8 cellular contexts compared by ENCODE assay signal in the genomic region with DNA sequence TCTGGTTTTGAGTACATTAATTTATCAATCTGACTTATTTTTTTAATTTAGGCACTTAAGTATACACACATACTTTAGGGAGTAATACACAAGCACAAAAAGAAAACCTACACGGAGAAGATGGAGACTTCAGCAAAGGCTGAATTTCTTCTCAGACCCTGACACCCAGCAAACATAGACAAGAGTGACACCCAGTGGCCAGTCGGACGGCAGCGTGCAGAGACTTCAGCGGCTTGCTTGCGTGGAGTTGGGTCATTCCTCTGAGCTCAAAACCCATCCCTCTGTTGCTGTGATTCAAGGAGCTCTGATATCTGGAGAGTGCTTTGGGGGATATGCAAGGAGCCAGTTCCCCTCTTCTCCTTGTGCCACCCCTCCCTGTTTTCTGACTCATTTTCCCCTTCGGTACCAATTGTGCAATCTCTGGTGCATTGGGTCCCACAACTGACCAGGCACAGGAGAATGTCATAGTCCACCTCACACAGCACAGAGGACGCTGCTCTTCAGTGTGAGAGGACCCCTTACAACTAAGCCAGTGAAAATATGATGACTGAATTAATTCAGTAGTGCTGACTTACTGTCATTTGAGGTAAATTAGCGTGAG. TPM values are rescaled to one million over a fixed set of nuclear protein-coding genes. Genes with fewer than 3 reads are reported as not detected.
DNase-seq lines count a peak whose midpoint lies in the region; FAIRE-seq and TF ChIP-seq lines count a peak whose summit lies in the region.

No MANE protein-coding gene starts in this region.

- no peaks in the 10 kb centered on the region for H3K9me2 ChIP-seq in MM.1S (replicated peaks; ENCODE audit: insufficient read depth, low read length)
- H3K9me2 ChIP-seq in SK-N-SH, result no peaks in the 10 kb centered on the region

- no peaks in the 10 kb centered on the region for H3K9me3 ChIP-seq in MM.1S (replicated peaks; ENCODE audit: insufficient read depth, low read length)
- no peaks in the 10 kb centered on the region for H3K9me3 ChIP-seq in SK-N-SH
- no peaks in the 10 kb centered on the region for H3K9me3 ChIP-seq in uterus

- TF ChIP-seq RAD21 in SK-N-SH (IDR thresholded peaks at IDR 0.05; ENCODE audit: low read length), result peak; percentile 97

- POLR2A ChIA-PET in SK-N-SH (lab: Yijun Ruan, JAX), result interaction anchor here (1.3 to 1.6 kb wide), 2 partner anchors 294 to 301 kb away, joined by 3 to 4 read pairs; no protein-coding TSS in a partner anchor

- H3F3A ChIP-seq in MM.1S (ENCODE audit: insufficient read depth, low read length) (peaks cover 4% of the 10 kb centered on the region; the same call in 1 of the 2 replicates), SK-N-SH (replicated peaks; ENCODE audit: insufficient read depth) (no peaks in the 10 kb centered on the region)

- no peaks in the 10 kb centered on the region for H3K36me3 ChIP-seq in MM.1S (replicated peaks; ENCODE audit: insufficient read depth, low read length)
- no peaks in the 10 kb centered on the region for H3K36me3 ChIP-seq in SK-N-SH (replicated peaks in 1 of 2; ENCODE audit: control insufficient read depth in 1 of 2, insufficient read depth in 2 of 2, low read length in 1 of 2)
- no peaks in the 10 kb centered on the region for H3K36me3 ChIP-seq in uterus

- no peak overlapping the region for H3K9ac ChIP-seq in MM.1S (ENCODE audit: low read length)
- no peak overlapping the region for H3K9ac ChIP-seq in SK-N-SH

- H3K27me3 ChIP-seq in MM.1S (replicated peaks; ENCODE audit: insufficient read depth, low read length) (no peaks in the 10 kb centered on the region), SK-N-SH (ENCODE audit: insufficient read depth) (no peaks in the 10 kb centered on the region), uterus (no peaks in the 10 kb centered on the region)

- H3K4me1 ChIP-seq in MM.1S (ENCODE audit: low read length) (peaks cover 11% of the 10 kb centered on the region), SK-N-SH (ENCODE audit: control insufficient read depth in 1 of 2, insufficient read depth in 2 of 2, low read depth in 1 of 2, low read length in 1 of 2) (peaks cover 0 to 6% of the 10 kb centered on the region in 2 experiments; a peak in 2 of 4 replicates), uterus (no peaks in the 10 kb centered on the region)

- intact Hi-C loops in posterior cingulate gyrus (cut with DNase I), result loop anchor here (1.0 to 10.0 kb wide), 2 partner anchors 79 to 300 kb away; no protein-coding TSS in a partner anchor
- intact Hi-C loops in uterus (cut with DNase I; ENCODE audit: low total_unique reads), result no loop called here

- no peaks in the 10 kb centered on the region for H4K20me1 ChIP-seq in MM.1S (ENCODE audit: insufficient read depth, low read length)
- no peaks in the 10 kb centered on the region for H4K20me1 ChIP-seq in SK-N-SH (ENCODE audit: insufficient read depth)

- TF ChIP-seq POLR2A in H54 (IDR thresholded peaks at IDR 0.05; ENCODE audit: low read depth, low read length) (no peak), uterus (IDR thresholded peaks at IDR 0.05) (no peak)

- H2AFZ ChIP-seq in MM.1S (ENCODE audit: low read length) (no peak overlapping the region), SK-N-SH (ENCODE audit: low read depth) (no peak overlapping the region)

- no peaks in the 10 kb centered on the region for H3K79me2 ChIP-seq in MM.1S (ENCODE audit: low read length)
- H3K79me2 ChIP-seq in SK-N-SH (ENCODE audit: insufficient read depth), result no peaks in the 10 kb centered on the region

- TF ChIP-seq CTCF in MM.1S (IDR thresholded peaks at IDR 0.05; ENCODE audit: low read length) (peak; percentile 88), SK-N-SH (IDR thresholded peaks at IDR 0.05) (peak; percentile 95), uterus (IDR thresholded peaks at IDR 0.05) (peak; percentile 66 to 72 (median 69))

- FAIRE-seq in H54 (lab: Jason Lieb, UNC), result no peak

- 27% methylated on average over 9 of the region's 9 CpGs for WGBS in SK-N-SH (ENCODE audit: low lambda C conversion rate)

- no peak overlapping the region for H3K4me2 ChIP-seq in MM.1S (ENCODE audit: low read depth, low read length)
- H3K4me2 ChIP-seq in SK-N-SH, result no peak overlapping the region

- no peak for TF ChIP-seq EP300 in SK-N-SH (IDR thresholded peaks at IDR 0.05; ENCODE audit: borderline replicate concordance in 1 of 2, low read depth in 1 of 2, low read length in 1 of 2)

- no peak overlapping the region for H3K27ac ChIP-seq in MM.1S (ENCODE audit: low read length)
- no peak overlapping the region for H3K27ac ChIP-seq in SK-N-SH (ENCODE audit: low read depth in 2 of 2, low read length in 1 of 2)
- H3K27ac ChIP-seq in uterus, result no peak overlapping the region

- CTCF ChIA-PET in SK-N-SH (lab: Yijun Ruan, JAX), result interaction anchor here (0.6 to 20.7 kb wide), 99 partner anchors 10 to 1139 kb away, joined by 3 to 618 read pairs (median 4); a partner anchor contains a TSS

- DNase-seq in GM03348 (ENCODE audit: low spot score) (peak; percentile 78), H54 (ENCODE audit: insufficient read length, low spot score) (peak; percentile 50), MM.1S (peak; percentile 64), SK-N-SH (peak; percentile 67), glomerular visceral epithelial cell (ENCODE audit: extremely low spot score) (peak; percentile 79), posterior cingulate gyrus (peak; percentile 68 to 97 (median 83)), uterus (peak; percentile 47 to 64)
- peak; percentile 10 to 44 (median 19) for DNase-seq in activated naive CD4-positive, alpha-beta T cell (lab: John Stamatoyannopoulos, UW)

- H3K4me3 ChIP-seq in MM.1S (ENCODE audit: low read length), result no peak overlapping the region
- H3K4me3 ChIP-seq in SK-N-SH (ENCODE audit: low read depth in 2 of 2, low read length in 1 of 2), result no peak overlapping the region; a peak in 1 of 4 replicates
- no peak overlapping the region for H3K4me3 ChIP-seq in uterus

TF ChIP-seq in SK-N-SH, 30 proteins besides CTCF, POLR2A, EP300 and RAD21:
- no peak for TF ChIP-seq FOXM1 (IDR thresholded peaks at IDR 0.05; ENCODE audit: low read depth)
- peak; percentile 94 for TF ChIP-seq SMC3 (IDR thresholded peaks at IDR 0.05; ENCODE audit: low read depth, low read length)
- TF ChIP-seq, protein P1, sequence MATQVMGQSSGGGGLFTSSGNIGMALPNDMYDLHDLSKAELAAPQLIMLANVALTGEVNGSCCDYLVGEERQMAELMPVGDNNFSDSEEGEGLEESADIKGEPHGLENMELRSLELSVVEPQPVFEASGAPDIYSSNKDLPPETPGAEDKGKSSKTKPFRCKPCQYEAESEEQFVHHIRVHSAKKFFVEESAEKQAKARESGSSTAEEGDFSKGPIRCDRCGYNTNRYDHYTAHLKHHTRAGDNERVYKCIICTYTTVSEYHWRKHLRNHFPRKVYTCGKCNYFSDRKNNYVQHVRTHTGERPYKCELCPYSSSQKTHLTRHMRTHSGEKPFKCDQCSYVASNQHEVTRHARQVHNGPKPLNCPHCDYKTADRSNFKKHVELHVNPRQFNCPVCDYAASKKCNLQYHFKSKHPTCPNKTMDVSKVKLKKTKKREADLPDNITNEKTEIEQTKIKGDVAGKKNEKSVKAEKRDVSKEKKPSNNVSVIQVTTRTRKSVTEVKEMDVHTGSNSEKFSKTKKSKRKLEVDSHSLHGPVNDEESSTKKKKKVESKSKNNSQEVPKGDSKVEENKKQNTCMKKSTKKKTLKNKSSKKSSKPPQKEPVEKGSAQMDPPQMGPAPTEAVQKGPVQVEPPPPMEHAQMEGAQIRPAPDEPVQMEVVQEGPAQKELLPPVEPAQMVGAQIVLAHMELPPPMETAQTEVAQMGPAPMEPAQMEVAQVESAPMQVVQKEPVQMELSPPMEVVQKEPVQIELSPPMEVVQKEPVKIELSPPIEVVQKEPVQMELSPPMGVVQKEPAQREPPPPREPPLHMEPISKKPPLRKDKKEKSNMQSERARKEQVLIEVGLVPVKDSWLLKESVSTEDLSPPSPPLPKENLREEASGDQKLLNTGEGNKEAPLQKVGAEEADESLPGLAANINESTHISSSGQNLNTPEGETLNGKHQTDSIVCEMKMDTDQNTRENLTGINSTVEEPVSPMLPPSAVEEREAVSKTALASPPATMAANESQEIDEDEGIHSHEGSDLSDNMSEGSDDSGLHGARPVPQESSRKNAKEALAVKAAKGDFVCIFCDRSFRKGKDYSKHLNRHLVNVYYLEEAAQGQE (IDR thresholded peaks at IDR 0.05; ENCODE audit: low read depth, low read length), result no peak
- no peak for TF ChIP-seq NFIC (IDR thresholded peaks at IDR 0.05; ENCODE audit: borderline replicate concordance)
- TF ChIP-seq NRF1 (IDR thresholded peaks at IDR 0.05; ENCODE audit: low read depth, low read length), result 0 out of 2 replicates have a peak, but pooled peaks have one; percentile 28
- peak; percentile 31; the same call in 1 of the 2 replicates for TF ChIP-seq MXI1 (IDR thresholded peaks at IDR 0.05; ENCODE audit: low read depth, low read length)
TF ChIP-seq in SK-N-SH: peak in this region for 3.

RNA-seq across cellular contexts. Expression of a gene that starts 27.5 kb away (rescaled TPM):
- 1.1 and 1.7 TPM in 2 replicates for polyA plus RNA-seq in SK-N-SH (2012; rRNA removed)
- polyA plus RNA-seq in SK-N-SH (2012; cell fraction: cytosol; rRNA removed), result 0.89 and 1.2 TPM in 2 replicates
- polyA plus RNA-seq in SK-N-SH (2012; cell fraction: nucleus; rRNA removed), result 3.8 and 4.2 TPM in 2 replicates
- 1 to 10 TPM in 3 of 4 donors, under 1 TPM in 1; 0.29 to 3.5 (median 2.1) TPM for total RNA-seq in uterus

Comparison
In these comparisons a context has a peak if more than half of its experiments do, and no peak if none do; other contexts are left out.
1. DNase-seq: peak in every context shown above with its lines; median percentile 83 in posterior cingulate gyrus; 79 in glomerular visceral epithelial cell; 78 in GM03348; 67 in SK-N-SH; 64 in MM.1S; 56 in uterus; 50 in H54; 19 in activated naive CD4-positive, alpha-beta T cell.